Comparison of ENCODE assay signal across 23 cellular contexts in the genomic region with DNA sequence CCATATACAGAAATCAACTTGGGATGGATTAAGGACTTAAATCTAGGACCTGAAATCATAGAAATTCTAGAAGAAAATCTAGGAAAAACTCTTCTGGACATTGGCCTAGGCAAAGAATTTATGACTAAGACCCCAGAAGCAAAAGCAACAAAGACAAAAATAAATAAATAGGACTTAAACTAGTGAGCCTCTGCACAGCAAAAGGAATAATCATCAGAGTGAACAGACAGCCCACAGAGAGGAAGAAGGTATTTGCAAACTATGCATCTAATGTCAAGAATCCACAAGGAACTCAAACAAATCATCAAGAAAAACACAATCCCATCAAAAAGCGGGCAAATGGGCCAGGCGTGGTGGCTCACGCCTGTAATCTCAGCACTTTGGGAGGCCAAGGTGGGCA. TPM values are rescaled to one million over a fixed set of nuclear protein-coding genes. Genes with fewer than 3 reads are reported as not detected.
DNase-seq lines count a peak whose midpoint lies in the region; ATAC-seq and TF ChIP-seq lines count a peak whose summit lies in the region.
"Had no signal": no experiment of that assay in that cellular context is flagged by ENCODE, and none has a peak within 500 bp of the region (broad histone marks: within the 10 kb centered on the region; RNA-seq: fewer than 3 reads in every experiment).

No MANE protein-coding gene starts in this region.

- H3K56ac ChIP-seq in IMR-90 (ENCODE audit: extremely low read depth, insufficient read depth, low read length): no peak overlapping the region

- H3K27ac Mint-ChIP-seq in T-helper 17 cell (no peak overlapping the region), Caco-2 (ENCODE audit: unreplicated experiment) (no peak overlapping the region)
- H3K27ac Mint-ChIP-seq: B cell; CD4-positive, alpha-beta T cell; CD8-positive, alpha-beta T cell had no signal

- no peak overlapping the region for H3K4ac ChIP-seq in IMR-90 (ENCODE audit: low read depth, low read length)

- no TSS peak for BruUV-seq in IMR-90 (replicated peaks; lab: Mats Ljungman, UMichigan)
- no TSS peak for BruUV-seq in Caco-2 (replicated peaks; lab: Mats Ljungman, UMichigan)

- H3K14ac ChIP-seq in IMR-90 (replicated peaks; ENCODE audit: low read depth, low read length): no peak overlapping the region

- H3K4me1 ChIP-seq in IMR-90 (ENCODE audit: control insufficient read depth, insufficient read depth, low read length) (no peaks in the 10 kb centered on the region), Caco-2 (no peaks in the 10 kb centered on the region)
- H3K4me1 ChIP-seq: A549; BLaER1 treated with 17β-estradiol and CSF1 and Interleukin-3, amounts not matched to agents 10 nM and 100 nM had no signal

- H3K23ac ChIP-seq in IMR-90 (ENCODE audit: low read depth, low read length): no peak overlapping the region

- peaks cover 68% of the 10 kb centered on the region for H3K27me3 Mint-ChIP-seq in T-helper 17 cell
- no peaks in the 10 kb centered on the region for H3K27me3 Mint-ChIP-seq in Caco-2 (ENCODE audit: insufficient read depth, unreplicated experiment)

- no peak overlapping the region for H3K4me3 Mint-ChIP-seq in T-helper 17 cell
- H3K4me3 Mint-ChIP-seq in Caco-2 (ENCODE audit: unreplicated experiment): no peak overlapping the region
- H3K4me3 Mint-ChIP-seq: B cell; CD4-positive, alpha-beta T cell; CD8-positive, alpha-beta T cell had no signal

- H3K27ac ChIP-seq in IMR-90 (ENCODE audit: insufficient read depth, low read length): no peak overlapping the region
- H3K27ac ChIP-seq: 22Rv1; A549; BLaER1 treated with 17β-estradiol and CSF1 and Interleukin-3, amounts not matched to agents 10 nM and 100 nM; C4-2B had no signal

- no peak overlapping the region for H2AK9ac ChIP-seq in IMR-90 (replicated peaks; ENCODE audit: low read depth, low read length, poor library complexity)

- H2BK15ac ChIP-seq in IMR-90 (ENCODE audit: low read depth, low read length): no peak overlapping the region

- CTCF ChIA-PET in IMR-90 (lab: Yijun Ruan, JAX): no interaction called here
- CTCF ChIA-PET in Caco-2 (lab: Charles Lee): interaction anchor here (0.6 kb wide), 1 partner anchor 30 kb away, joined by 4 read pairs; no protein-coding TSS in a partner anchor

- intact Hi-C loops in IMR-90 (cut with micrococcal nuclease) (no loop called here), Caco-2 (cut with micrococcal nuclease; ENCODE audit: unreplicated experiment) (no loop called here)

- H4K5ac ChIP-seq in IMR-90 (ENCODE audit: low read depth, low read length): no peak overlapping the region

- H2BK20ac ChIP-seq in IMR-90 (ENCODE audit: low read depth, low read length): no peak overlapping the region

- no peak for TF ChIP-seq POLR2A in IMR-90 (IDR thresholded peaks at IDR 0.05; ENCODE audit: low read depth, low read length)

- no CpG with 5 or more reads among the region's 3 CpGs for WGBS in IMR-90 (ENCODE audit: extremely low coverage in 2 of 2, insufficient read length in 1 of 2), 2 experiments

- H3K9me1 ChIP-seq in IMR-90 (ENCODE audit: insufficient read depth, low read length): no peaks in the 10 kb centered on the region

- H3K27me3 ChIP-seq in IMR-90 (ENCODE audit: control insufficient read depth, insufficient read depth, low read length): no peaks in the 10 kb centered on the region
- H3K27me3 ChIP-seq in Caco-2 (replicated peaks; ENCODE audit: control insufficient read depth, insufficient read depth, low read length): no peaks in the 10 kb centered on the region
- H3K27me3 ChIP-seq: BLaER1 treated with 17β-estradiol and CSF1 and Interleukin-3, amounts not matched to agents 10 nM and 100 nM had no signal

- no peak overlapping the region for H2AFZ ChIP-seq in IMR-90 (replicated peaks; ENCODE audit: low read length, poor library complexity)

- H3K9ac ChIP-seq in IMR-90 (ENCODE audit: low read depth, low read length): no peak overlapping the region
- H3K9ac ChIP-seq: BLaER1 treated with 17β-estradiol and CSF1 and Interleukin-3, amounts not matched to agents 10 nM and 100 nM had no signal

- no peak overlapping the region for H3K4me2 ChIP-seq in IMR-90 (ENCODE audit: low read depth, low read length)
- H3K4me2 ChIP-seq: A549; BLaER1 treated with 17β-estradiol and CSF1 and Interleukin-3, amounts not matched to agents 10 nM and 100 nM had no signal

- DNase-seq in EH (ENCODE audit: low read depth) (peak; percentile 48), IMR-90 (peak; percentile 51), astrocyte of the hippocampus (ENCODE audit: low read depth, low spot score) (peak; percentile 2), choroid plexus epithelial cell (ENCODE audit: low read depth) (peak; percentile 2), T-helper 17 cell (no peak), NCI-H774 (lab: John Stamatoyannopoulos, UW) (no peak), Caco-2 (no peak)
- DNase-seq: AML-193; CD4-positive, alpha-beta T cell; CD8-positive, alpha-beta T cell; DMS 273 treated with DMSO at 0.1 percent for 48 hours; DMS153; DMS53; DMS79; DND-41; GDM1 had no signal

- H2BK5ac ChIP-seq in IMR-90 (ENCODE audit: low read depth, low read length, poor library complexity, severe bottlenecking): no peak overlapping the region

- peaks cover 12% of the 10 kb centered on the region for H4K20me1 ChIP-seq in IMR-90 (ENCODE audit: insufficient read depth, low read length)
- H4K20me1 ChIP-seq: BLaER1 treated with 17β-estradiol and CSF1 and Interleukin-3, amounts not matched to agents 10 nM and 100 nM had no signal

- H3K9me3 ChIP-seq in IMR-90 (ENCODE audit: control insufficient read depth, insufficient read depth, low read length): no peaks in the 10 kb centered on the region
- no peaks in the 10 kb centered on the region for H3K9me3 ChIP-seq in T-helper 17 cell (ENCODE audit: control insufficient read depth, low read length, poor library complexity, severe bottlenecking)
- H3K9me3 ChIP-seq in Caco-2: 0 out of 2 replicates have a peak, but pooled peaks cover 1% of the 10 kb centered on the region
- H3K9me3 ChIP-seq: A549 had no signal

- peak; percentile 92 for ATAC-seq in IMR-90 (ENCODE audit: low read depth)
- ATAC-seq in T-helper 17 cell: no peak
- ATAC-seq in GM18870 (IDR thresholded peaks at IDR 0.05; ENCODE audit: unreplicated experiment): no peak
- ATAC-seq: A549; CD8-positive, alpha-beta T cell; GM12878 had no signal

- H3K79me1 ChIP-seq in IMR-90 (ENCODE audit: low read depth in 1 of 2, low read length in 2 of 2): peaks cover 4 to 22% of the 10 kb centered on the region in 2 experiments

- POLR2A ChIA-PET in IMR-90 (lab: Charles Lee; ENCODE audit: unreplicated experiment) (no interaction called here), Caco-2 (lab: Charles Lee) (no interaction called here)

- H3K36me3 ChIP-seq in IMR-90 (ENCODE audit: control insufficient read depth, insufficient read depth, low read length): peaks cover 4% of the 10 kb centered on the region; the same call in 1 of the 2 replicates
- H3K36me3 ChIP-seq in Caco-2 (ENCODE audit: control insufficient read depth, insufficient read depth, low read length): no peaks in the 10 kb centered on the region
- H3K36me3 ChIP-seq: BLaER1 treated with 17β-estradiol and CSF1 and Interleukin-3, amounts not matched to agents 10 nM and 100 nM had no signal

- no peak overlapping the region for H2AK5ac ChIP-seq in IMR-90 (ENCODE audit: low read depth, low read length)

- H3K4me1 Mint-ChIP-seq in T-helper 17 cell (no peaks in the 10 kb centered on the region), Caco-2 (ENCODE audit: low read depth, unreplicated experiment) (no peaks in the 10 kb centered on the region)
- H3K4me1 Mint-ChIP-seq: B cell had no signal

- dilution Hi-C loops in IMR-90 (cut with HindIII; ENCODE audit: low sequenced_read_pairs, unreplicated experiment): no loop called here

- H3K18ac ChIP-seq in IMR-90 (ENCODE audit: low read depth, low read length): no peak overlapping the region

- TF ChIP-seq CTCF in IMR-90 (conservative IDR thresholded peaks at IDR 0.05; ENCODE audit: low read depth, low read length): no peak
- no peak for TF ChIP-seq CTCF in choroid plexus epithelial cell (conservative IDR thresholded peaks at IDR 0.05; ENCODE audit: low read depth, low read length)
- TF ChIP-seq CTCF in Caco-2 (IDR thresholded peaks at IDR 0.05; ENCODE audit: insufficient read depth in 1 of 2, low read depth in 1 of 2, low read length in 1 of 2, severe bottlenecking in 1 of 2, unreplicated experiment in 1 of 2): no peak

- H3K9me3 Mint-ChIP-seq in Caco-2 (ENCODE audit: unreplicated experiment): no peaks in the 10 kb centered on the region
- H3K9me3 Mint-ChIP-seq: CD4-positive, alpha-beta T cell; CD8-positive, alpha-beta T cell had no signal

- in situ Hi-C loops in IMR-90 (cut with MboI; ENCODE audit: low sequenced_read_pairs): no loop called here

- TF ChIP-seq RAD21 in IMR-90 (IDR thresholded peaks at IDR 0.05; ENCODE audit: low read length): no peak

- H3K4me3 ChIP-seq in IMR-90 (ENCODE audit: insufficient read depth, low read depth, low read length) (no peak overlapping the region), choroid plexus epithelial cell (ENCODE audit: low read depth, low read length) (no peak overlapping the region), Caco-2 (ENCODE audit: low read depth, low read length) (no peak overlapping the region)
- H3K4me3 ChIP-seq: A549; BLaER1 treated with 17β-estradiol and CSF1 and Interleukin-3, amounts not matched to agents 10 nM and 100 nM; GM12878 had no signal

- H3K36me3 Mint-ChIP-seq in T-helper 17 cell (ENCODE audit: low read depth): no peaks in the 10 kb centered on the region
- no peaks in the 10 kb centered on the region for H3K36me3 Mint-ChIP-seq in Caco-2 (ENCODE audit: insufficient read depth, unreplicated experiment)
- H3K36me3 Mint-ChIP-seq: CD8-positive, alpha-beta T cell had no signal

- H4K8ac ChIP-seq in IMR-90 (ENCODE audit: low read depth in 2 of 2, low read length in 2 of 2): no peak overlapping the region

- H4K91ac ChIP-seq in IMR-90 (ENCODE audit: insufficient read depth, low read depth, low read length): no peak overlapping the region

- H2BK120ac ChIP-seq in IMR-90 (ENCODE audit: low read depth, low read length): no peak overlapping the region

TF ChIP-seq in IMR-90, 13 proteins besides CTCF, POLR2A, EP300 and RAD21:
- no peak for TF ChIP-seq CHD1 (IDR thresholded peaks at IDR 0.05; ENCODE audit: low read depth, low read length)

RNA-seq across cellular contexts. Expression of a gene that starts 32.4 kb away (rescaled TPM):
- total RNA-seq in IMR-90 (2012; rRNA removed): 9.4 and 13.3 TPM in 2 replicates
- polyA plus RNA-seq in IMR-90 (2012; rRNA removed): 5.6 TPM in 2 replicates
- polyA plus RNA-seq in IMR-90 (2012; cell fraction: cytosol; rRNA removed): 6.8 and 13.4 TPM in 2 replicates
- polyA plus RNA-seq in IMR-90 (2012; cell fraction: nucleus; rRNA removed; ENCODE audit: low replicate concordance): 26.4 and 34.0 TPM in 2 replicates
- 1 to 10 TPM in 1 of 2 donors, under 1 TPM in 1; 0.40 to 1.9 TPM for total RNA-seq in T-helper 17 cell
- 12.0 and 12.9 TPM in 2 replicates for total RNA-seq in Caco-2 (2022)

Comparison
In these comparisons a context has a peak if more than half of its experiments do, and no peak if none do; other contexts are left out.
1. DNase-seq: peak in EH (single experiment), IMR-90 (single experiment), astrocyte of the hippocampus (single experiment) and choroid plexus epithelial cell (single experiment); none in T-helper 17 cell (0 of 3), NCI-H774 (single experiment) and Caco-2 (0 of 2).